In genomic region chr6:87473419-87473903, GRCh38 we compare ENCODE assay signal across 8 cellular contexts. TPM values are rescaled to one million over a fixed set of nuclear protein-coding genes. Genes with fewer than 3 reads are reported as not detected.
A peak's percentile ranks its signal among the peaks of the same experiment; 100 is the strongest.
DNase-seq lines count a peak whose midpoint lies in the region; ATAC-seq and TF ChIP-seq lines count a peak whose summit lies in the region.

No MANE protein-coding gene starts in this region.

- TF ChIP-seq EP300 in suprapubic skin (IDR thresholded peaks at IDR 0.05) = no peak

- WGBS in lower leg skin, 2 donors = 0 to 1% methylated on average over 14 to 15 of the region's 15 CpGs
- WGBS in suprapubic skin = 1% methylated on average over 13 of the region's 15 CpGs

- DNase-seq in Daoy (ENCODE audit: low read depth) = peak; percentile 9
- DNase-seq in SJSA1 (ENCODE audit: low read depth in 1 of 2, low spot score in 2 of 2) = no peak
- peak in 1 of 2 donors; percentile 34 for DNase-seq in lower leg skin (ENCODE audit: low spot score in 2 of 2)
- no peak for DNase-seq in suprapubic skin (ENCODE audit: low spot score in 2 of 2)
- no peak for DNase-seq in ureter (ENCODE audit: low spot score)

- H3K9me3 ChIP-seq in SJSA1 (replicated peaks) (no peaks in the 10 kb centered on the region), suprapubic skin (no peaks in the 10 kb centered on the region)

- TF ChIP-seq CTCF in lower leg skin (IDR thresholded peaks at IDR 0.05) = no peak
- TF ChIP-seq CTCF in suprapubic skin (IDR thresholded peaks at IDR 0.05) = no peak

- H3K27ac ChIP-seq in SJSA1 = no peak overlapping the region
- peak overlapping the region; percentile 95 for H3K27ac ChIP-seq in cingulate gyrus (ENCODE audit: low read depth, low read length)
- H3K27ac ChIP-seq in suprapubic skin = peak overlapping the region; percentile 92

- ATAC-seq in GM19438 (IDR thresholded peaks at IDR 0.05; ENCODE audit: low read depth, unreplicated experiment) (peak; percentile 74), HG03460 (IDR thresholded peaks at IDR 0.05; ENCODE audit: unreplicated experiment) (peak; percentile 64)

- H3K36me3 ChIP-seq in SJSA1 (peaks cover 10% of the 10 kb centered on the region), suprapubic skin (no peaks in the 10 kb centered on the region)

- H3K4me3 ChIP-seq in SJSA1 (peak overlapping the region; percentile 87), lower leg skin (ENCODE audit: low read depth, poor library complexity, severe bottlenecking) (peak overlapping the region; percentile 72), suprapubic skin (peak overlapping the region; percentile 60)

- intact Hi-C loops in lower leg skin (cut with DNase I; ENCODE audit: low total_unique reads) = no loop called here

- TF ChIP-seq POLR2A in lower leg skin (IDR thresholded peaks at IDR 0.05) (no peak), suprapubic skin (IDR thresholded peaks at IDR 0.05) (no peak)

- no peaks in the 10 kb centered on the region; the same call in 1 of the 2 replicates for H3K4me1 ChIP-seq in SJSA1 (replicated peaks)
- H3K4me1 ChIP-seq in suprapubic skin = peaks cover 9% of the 10 kb centered on the region

- H3K27me3 ChIP-seq in SJSA1 (replicated peaks) = no peaks in the 10 kb centered on the region
- H3K27me3 ChIP-seq in suprapubic skin = no peaks in the 10 kb centered on the region

RNA-seq across cellular contexts. Expression of gene SLC35A1, which starts 0.7 kb away (rescaled TPM):
- total RNA-seq in Daoy (2014; rRNA removed; shearing (Covaris generic)) = 14.1 and 22.6 TPM in 2 replicates
- 26.6 and 27.8 TPM in 2 replicates for total RNA-seq in SJSA1 (2014; rRNA removed; shearing (Covaris generic))
- 10 to 100 TPM; 19.7 to 29.0 (median 21.7) TPM for total RNA-seq in lower leg skin
- 10 to 100 TPM; 19.1 to 25.9 (median 24.2) TPM for total RNA-seq in suprapubic skin
- 35.3 TPM for total RNA-seq in ureter
